1 cellular context compared by ENCODE assay signal in genomic region chr5:36530249-36530648, GRCh38.
TF ChIP-seq lines count a peak whose summit lies in the region.

No MANE protein-coding gene starts in this region.

TF ChIP-seq in GM23338, 12 proteins besides CTCF, POLR2A, EP300 and RAD21 (continued from another document):
- TF ChIP-seq ZNF462 (CRISPR knock-in tag; IDR thresholded peaks at IDR 0.05) (no peak), EZH2phosphoT487 (IDR thresholded peaks at IDR 0.05; ENCODE audit: unreplicated experiment) (no peak), NANOG (IDR thresholded peaks at IDR 0.05; ENCODE audit: borderline replicate concordance) (no peak), CREB1 (CRISPR knock-in tag; IDR thresholded peaks at IDR 0.05; ENCODE audit: low read depth) (no peak)
